ENCODE assay signal across 8 cellular contexts in the genomic region with DNA sequence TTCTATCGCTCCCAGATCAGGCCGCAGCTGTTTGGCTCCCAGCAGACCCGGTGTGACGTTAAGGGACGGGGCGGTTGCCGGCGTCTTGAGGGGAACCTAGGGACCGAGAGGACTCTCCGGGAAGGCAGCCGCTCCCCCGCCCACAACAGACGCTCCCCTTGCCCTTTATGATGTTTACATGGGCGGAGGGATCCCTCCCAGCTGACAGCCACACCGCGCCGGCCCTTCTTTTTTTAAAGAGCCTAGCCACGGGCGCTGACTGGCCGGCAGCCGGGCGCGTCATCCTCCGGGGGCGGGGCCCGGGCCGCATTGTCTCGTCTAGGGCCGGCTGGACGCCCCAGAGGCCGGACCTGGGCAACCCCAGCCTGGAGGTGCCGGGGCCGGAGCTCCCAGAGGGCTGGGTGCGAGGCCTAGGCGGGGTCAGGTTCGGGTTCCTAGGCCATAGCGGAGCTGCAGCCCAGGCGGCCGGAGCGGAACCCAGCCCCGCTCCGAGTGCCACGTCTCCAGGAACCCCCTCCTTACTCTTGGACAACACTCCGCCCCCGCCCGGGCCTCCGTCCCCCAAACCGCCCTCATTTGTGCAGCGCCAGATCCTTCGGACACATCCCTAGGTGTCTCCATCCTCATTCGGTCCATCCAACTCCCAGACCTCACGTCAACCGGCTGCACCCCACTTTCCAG. TPM values are rescaled to one million over a fixed set of nuclear protein-coding genes. Genes with fewer than 3 reads are reported as not detected.
DNase-seq lines count a peak whose midpoint lies in the region; ATAC-seq and TF ChIP-seq lines count a peak whose summit lies in the region.

A gene (plus strand): TSS at position 340 of the 681 bp plus-strand sequence.

- H3K4me2 ChIP-seq in KMS-11 (peak within 1 kb of the TSS; percentile 83), fibroblast of lung (ENCODE audit: extremely low read depth, insufficient read depth, low read length) (peak within 1 kb of the TSS; percentile 99)

- H3K36me3 ChIP-seq in KMS-11 (ENCODE audit: insufficient read depth), result no peaks in the 10 kb centered on the region
- H3K36me3 ChIP-seq in fibroblast of lung (ENCODE audit: control insufficient read depth, insufficient read depth, low read length), result no peaks in the 10 kb centered on the region
- H3K36me3 ChIP-seq in naive thymus-derived CD4-positive, alpha-beta T cell (ENCODE audit: control insufficient read depth in 2 of 3, insufficient read depth in 3 of 3, low read length in 3 of 3), result peaks cover 0 to 11% (median 0%) of the 10 kb centered on the region in 3 experiments

- CTCF ChIA-PET in naive thymus-derived CD4-positive, alpha-beta T cell (lab: Charles Lee), result interaction anchor here (0.5 kb wide), 1 partner anchor 31 kb away, joined by 4 read pairs; no protein-coding TSS in a partner anchor

- H2AFZ ChIP-seq in KMS-11 (ENCODE audit: low read depth) (peak within 1 kb of the TSS; percentile 100), fibroblast of lung (ENCODE audit: low read length) (peak within 1 kb of the TSS; percentile 93)

- H4K20me1 ChIP-seq in KMS-11 (ENCODE audit: insufficient read depth), result no peaks in the 10 kb centered on the region
- H4K20me1 ChIP-seq in fibroblast of lung (ENCODE audit: control insufficient read depth, extremely low read depth, insufficient read depth, low read length), result no peaks in the 10 kb centered on the region

- peaks cover 12% of the 10 kb centered on the region for H3K4me1 ChIP-seq in KMS-11 (ENCODE audit: low read depth, poor library complexity, severe bottlenecking)
- H3K4me1 ChIP-seq in fibroblast of lung (ENCODE audit: control insufficient read depth, extremely low read depth, insufficient read depth, low read length), result peaks cover 6% of the 10 kb centered on the region
- peaks cover 19% of the 10 kb centered on the region in 2 donors for H3K4me1 ChIP-seq in naive thymus-derived CD4-positive, alpha-beta T cell (ENCODE audit: control insufficient read depth in 2 of 2, insufficient read depth in 2 of 2, low read length in 2 of 2)

- H3K79me2 ChIP-seq in KMS-11 (ENCODE audit: insufficient read depth, low read depth) (no peaks in the 10 kb centered on the region), fibroblast of lung (ENCODE audit: control insufficient read depth, insufficient read depth, low read length) (peaks cover 24% of the 10 kb centered on the region)

- no peak for TF ChIP-seq CTCF in KMS-11 (conservative IDR thresholded peaks at IDR 0.05; ENCODE audit: low read depth, low read length)
- TF ChIP-seq CTCF in fibroblast of lung (conservative IDR thresholded peaks at IDR 0.05 in 1 of 2, IDR thresholded peaks at IDR 0.05 in 1 of 2; ENCODE audit: low read depth in 1 of 2, low read length in 2 of 2), result no peak

- peak within 1 kb of the TSS; percentile 88 to 94 (median 90) for H3K4me3 Mint-ChIP-seq in naive thymus-derived CD4-positive, alpha-beta T cell
- peak within 1 kb of the TSS; percentile 80 for H3K4me3 Mint-ChIP-seq in stimulated activated effector memory CD8-positive, alpha-beta T cell treated with anti-CD3 and anti-CD28 coated beads, Interleukin-12 subunit alpha, Interleukin-12 subunit beta, amount 100 ng/mL, for 72 hours

- DNase-seq in DMS53 (lab: John Stamatoyannopoulos, UW) (peak; percentile 99), RKO (ENCODE audit: low spot score) (peak; percentile 95), fibroblast of lung (ENCODE audit: low read depth in 2 of 2) (peak; percentile 97)
- DNase-seq in activated T-helper 1 cell treated with anti-CD3 and anti-CD28 coated beads, Interleukin-2, amount 50 U/mL, for 16 hours (ENCODE audit: low read depth in 1 of 2, low spot score in 1 of 2), result peak; percentile 62 to 77
- peak; percentile 70 to 90 (median 83) for DNase-seq in naive thymus-derived CD4-positive, alpha-beta T cell
- DNase-seq in stimulated activated effector memory CD8-positive, alpha-beta T cell treated with anti-CD3 and anti-CD28 coated beads, Interleukin-12 subunit alpha, Interleukin-12 subunit beta, amount 100 ng/mL, for 72 hours (ENCODE audit: low spot score in 2 of 2), result peak; percentile 79 to 91

- peak; percentile 64 for ATAC-seq in GM21737 (IDR thresholded peaks at IDR 0.05; ENCODE audit: unreplicated experiment)
- ATAC-seq in naive thymus-derived CD4-positive, alpha-beta T cell, result peak; percentile 90
- peak; percentile 84 for ATAC-seq in stimulated activated effector memory CD8-positive, alpha-beta T cell treated with anti-CD3 and anti-CD28 coated beads, Interleukin-12 subunit alpha, Interleukin-12 subunit beta, amount 100 ng/mL, for 72 hours

- intact Hi-C loops in naive thymus-derived CD4-positive, alpha-beta T cell (cut with micrococcal nuclease), result loop anchor here (1.0 to 5.0 kb wide), 11 partner anchors 24 to 1602 kb away; a partner anchor contains a TSS

- no peaks in the 10 kb centered on the region for H3K9me3 ChIP-seq in fibroblast of lung (ENCODE audit: control insufficient read depth, insufficient read depth, low read depth, low read length)
- H3K9me3 ChIP-seq in naive thymus-derived CD4-positive, alpha-beta T cell (ENCODE audit: control insufficient read depth in 2 of 3, low read length in 3 of 3), result no peaks in the 10 kb centered on the region

- H3K27ac Mint-ChIP-seq in naive thymus-derived CD4-positive, alpha-beta T cell, result peak within 1 kb of the TSS; percentile 49 to 93 (median 90)
- peak within 1 kb of the TSS; percentile 88 for H3K27ac Mint-ChIP-seq in stimulated activated effector memory CD8-positive, alpha-beta T cell treated with anti-CD3 and anti-CD28 coated beads, Interleukin-12 subunit alpha, Interleukin-12 subunit beta, amount 100 ng/mL, for 72 hours

- H3K4me3 ChIP-seq in KMS-11 (IDR thresholded peaks at IDR 0.05; ENCODE audit: insufficient read depth, low read depth, low read length) (peak within 1 kb of the TSS; percentile 93), fibroblast of lung (replicated peaks in 1 of 4; ENCODE audit: control extremely low read depth in 1 of 4, insufficient read depth in 1 of 4, low read depth in 3 of 4, low read length in 4 of 4) (peak within 1 kb of the TSS; percentile 68 to 85 (median 78))
- H3K4me3 ChIP-seq in naive thymus-derived CD4-positive, alpha-beta T cell (ENCODE audit: low read length), result peak within 1 kb of the TSS; percentile 84

- POLR2A ChIA-PET in naive thymus-derived CD4-positive, alpha-beta T cell (lab: Charles Lee), result interaction anchor here (0.5 to 1.7 kb wide), 6 partner anchors 15 to 838 kb away, joined by 3 to 8 read pairs (median 4); a partner anchor contains a TSS

- H3K27me3 Mint-ChIP-seq in naive thymus-derived CD4-positive, alpha-beta T cell, result peaks cover 0 to 18% (median 0%) of the 10 kb centered on the region in 5 donors

- peaks cover 26% of the 10 kb centered on the region for H3K27me3 ChIP-seq in KMS-11 (ENCODE audit: insufficient read depth, low read depth)
- peaks cover 2% of the 10 kb centered on the region for H3K27me3 ChIP-seq in fibroblast of lung (ENCODE audit: control insufficient read depth, insufficient read depth, low read length)
- no peaks in the 10 kb centered on the region for H3K27me3 ChIP-seq in naive thymus-derived CD4-positive, alpha-beta T cell (ENCODE audit: control insufficient read depth in 2 of 2, insufficient read depth in 2 of 2, low read length in 2 of 2)

- peaks cover 0 to 5% (median 0%) of the 10 kb centered on the region in 5 donors for H3K36me3 Mint-ChIP-seq in naive thymus-derived CD4-positive, alpha-beta T cell
- H3K36me3 Mint-ChIP-seq in stimulated activated effector memory CD8-positive, alpha-beta T cell treated with anti-CD3 and anti-CD28 coated beads, Interleukin-12 subunit alpha, Interleukin-12 subunit beta, amount 100 ng/mL, for 72 hours, result peaks cover 24% of the 10 kb centered on the region

- H3K9ac ChIP-seq in KMS-11 (peak within 1 kb of the TSS; percentile 41; the same call in 1 of the 2 replicates), fibroblast of lung (ENCODE audit: insufficient read depth, low read length) (peak within 1 kb of the TSS; percentile 70)

- H3K27ac ChIP-seq in KMS-11, result no peak within 1 kb of the TSS
- peak within 1 kb of the TSS; percentile 70 for H3K27ac ChIP-seq in fibroblast of lung (ENCODE audit: insufficient read depth, low read length)
- peak within 1 kb of the TSS; percentile 70 for H3K27ac ChIP-seq in naive thymus-derived CD4-positive, alpha-beta T cell (ENCODE audit: low read depth, low read length)

- peaks cover 0 to 2% (median 0%) of the 10 kb centered on the region in 11 donors for H3K9me3 Mint-ChIP-seq in naive thymus-derived CD4-positive, alpha-beta T cell
- no peaks in the 10 kb centered on the region for H3K9me3 Mint-ChIP-seq in stimulated activated effector memory CD8-positive, alpha-beta T cell treated with anti-CD3 and anti-CD28 coated beads, Interleukin-12 subunit alpha, Interleukin-12 subunit beta, amount 100 ng/mL, for 72 hours

- peaks cover 27 to 42% (median 39%) of the 10 kb centered on the region in 7 donors for H3K4me1 Mint-ChIP-seq in naive thymus-derived CD4-positive, alpha-beta T cell
- H3K4me1 Mint-ChIP-seq in stimulated activated effector memory CD8-positive, alpha-beta T cell treated with anti-CD3 and anti-CD28 coated beads, Interleukin-12 subunit alpha, Interleukin-12 subunit beta, amount 100 ng/mL, for 72 hours, result peaks cover 43% of the 10 kb centered on the region

RNA-seq across cellular contexts. Expression of the gene that starts here (rescaled TPM):
- 0.50 and 0.51 TPM in 2 replicates for total RNA-seq in fibroblast of lung
- 0.61 and 1.1 TPM in 2 replicates for polyA plus RNA-seq in fibroblast of lung
- 2.1 and 2.8 TPM in 2 replicates for polyA plus RNA-seq in fibroblast of lung (2012)
- not detected in 2 replicates for polyA minus RNA-seq in fibroblast of lung (ENCODE audit: low replicate concordance)
- 1 to 10 TPM in 2 of 5 experiments, under 1 TPM in 2, not detected in 1; 0.70 to 1.5 (median 0.94) TPM for total RNA-seq in naive thymus-derived CD4-positive, alpha-beta T cell
- polyA plus RNA-seq in naive thymus-derived CD4-positive, alpha-beta T cell, result not detected
